ENCODE assay signal across 2 cellular contexts in genomic region chr12:105079011-105079570, GRCh38.
TF ChIP-seq lines count a peak whose summit lies in the region.

No MANE protein-coding gene starts in this region.

TF ChIP-seq in A549, 52 proteins besides CTCF, POLR2A, EP300 and RAD21:
- TF ChIP-seq MAZ (IDR thresholded peaks at IDR 0.05; ENCODE audit: borderline replicate concordance, low read depth, low read length) (no peak), ESRRA (IDR thresholded peaks at IDR 0.05; ENCODE audit: borderline replicate concordance, low read length) (no peak), CEBPB (IDR thresholded peaks at IDR 0.05) (peak; percentile 19 to 39; a peak in 2 of 4 replicates), USF2 (IDR thresholded peaks at IDR 0.05) (no peak)

TF ChIP-seq in IMR-90, 13 proteins besides CTCF, POLR2A, EP300 and RAD21:
- peak; percentile 87 for TF ChIP-seq CEBPB (IDR thresholded peaks at IDR 0.05; ENCODE audit: low read depth, low read length)
- TF ChIP-seq NFE2L2 (IDR thresholded peaks at IDR 0.05; ENCODE audit: low read depth, low read length): no peak
